In the genomic region with DNA sequence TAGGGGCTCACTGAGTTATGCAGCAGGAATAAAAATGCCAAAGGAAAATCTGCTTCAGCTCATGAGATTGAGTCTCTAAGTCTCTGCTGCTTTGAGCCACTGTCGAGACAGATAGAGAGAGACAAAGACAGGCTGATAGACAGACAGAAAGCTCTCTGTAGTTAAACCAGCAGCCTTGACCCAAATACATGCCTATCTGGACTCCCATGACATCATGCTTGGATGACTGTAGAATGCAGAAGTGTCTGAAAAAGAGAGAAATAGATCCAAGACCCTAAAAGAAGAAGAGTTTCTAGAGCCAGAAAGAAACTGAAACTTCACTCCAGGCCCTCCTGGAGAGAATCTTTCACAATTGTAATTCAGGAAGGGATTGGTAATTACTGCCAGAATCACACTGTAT, we compare ENCODE assay signal across 25 cellular contexts.
A peak's percentile ranks its signal among the peaks of the same experiment; 100 is the strongest.
DNase-seq lines count a peak whose midpoint lies in the region; ATAC-seq and TF ChIP-seq lines count a peak whose summit lies in the region.
"Had no signal": no experiment of that assay in that cellular context is flagged by ENCODE, and none has a peak within 500 bp of the region (broad histone marks: within the 10 kb centered on the region; RNA-seq: fewer than 3 reads in every experiment).

No MANE protein-coding gene starts in this region.

- H2BK15ac ChIP-seq in H9 (ENCODE audit: low read depth, low read length): no peak overlapping the region

- intact Hi-C loops in naive thymus-derived CD4-positive, alpha-beta T cell (cut with micrococcal nuclease): no loop called here

- H3K18ac ChIP-seq in H9 (ENCODE audit: insufficient read length, low read depth, low read length): no peak overlapping the region

- H3K14ac ChIP-seq in H9 (ENCODE audit: insufficient read depth, low read length): no peak overlapping the region

- H3K79me2 ChIP-seq in H9 (ENCODE audit: insufficient read depth, low read length): no peaks in the 10 kb centered on the region
- H3K79me2 ChIP-seq: parathyroid adenoma had no signal

- no peak overlapping the region for H2BK5ac ChIP-seq in H9 (ENCODE audit: insufficient read length, low read length)

- peaks cover 9% of the 10 kb centered on the region for H3K27me3 ChIP-seq in adipocyte (replicated peaks; ENCODE audit: control insufficient read depth, insufficient read depth, low read length)
- no peaks in the 10 kb centered on the region for H3K27me3 ChIP-seq in naive thymus-derived CD4-positive, alpha-beta T cell (ENCODE audit: control insufficient read depth in 2 of 2, insufficient read depth in 2 of 2, low read length in 2 of 2)
- H3K27me3 ChIP-seq in H9 (ENCODE audit: insufficient read depth, low read length): no peaks in the 10 kb centered on the region
- H3K27me3 ChIP-seq: neural progenitor cell had no signal

- POLR2A ChIA-PET in naive thymus-derived CD4-positive, alpha-beta T cell (lab: Charles Lee): interaction anchor here (0.7 kb wide), 1 partner anchor 280 kb away, joined by 3 read pairs; no protein-coding TSS in a partner anchor

- H3K23me2 ChIP-seq in H9 (ENCODE audit: insufficient read length, low read depth, low read length, poor library complexity, severe bottlenecking): no peaks in the 10 kb centered on the region

- H4K91ac ChIP-seq in H9 (ENCODE audit: insufficient read length, low read depth, low read length): no peak overlapping the region

- no peak overlapping the region for H4K5ac ChIP-seq in H9 (ENCODE audit: insufficient read length, low read depth, low read length)

- H3K4me2 ChIP-seq in H9 (ENCODE audit: insufficient read depth, insufficient read length, low read length): no peak overlapping the region
- H3K4me2 ChIP-seq: PC-9 had no signal

- H3K4me1 ChIP-seq in adipocyte (ENCODE audit: control insufficient read depth, insufficient read depth, low read length) (peaks cover 2% of the 10 kb centered on the region), H9 (ENCODE audit: insufficient read depth, low read length) (no peaks in the 10 kb centered on the region; the same call in 1 of the 2 replicates)
- peaks cover 0 to 10% of the 10 kb centered on the region in 2 donors for H3K4me1 ChIP-seq in naive thymus-derived CD4-positive, alpha-beta T cell (ENCODE audit: control insufficient read depth in 2 of 2, insufficient read depth in 2 of 2, low read length in 2 of 2)
- H3K4me1 ChIP-seq: HAP-1, parathyroid adenoma had no signal

- H3K9me3 ChIP-seq in adipocyte (ENCODE audit: control insufficient read depth, low read length): peaks cover 19% of the 10 kb centered on the region
- peaks cover 0 to 10% (median 0%) of the 10 kb centered on the region in 3 experiments for H3K9me3 ChIP-seq in naive thymus-derived CD4-positive, alpha-beta T cell (ENCODE audit: control insufficient read depth in 2 of 3, low read length in 3 of 3)
- H3K9me3 ChIP-seq in H9 (ENCODE audit: control insufficient read depth, low read depth, low read length): peaks cover 4% of the 10 kb centered on the region

- no peak overlapping the region for H3K27ac Mint-ChIP-seq in naive thymus-derived CD4-positive, alpha-beta T cell
- H3K27ac Mint-ChIP-seq in H9: peak overlapping the region in 1 of 3 experiments; percentile 68; a peak in 1 of 7 replicates
- H3K27ac Mint-ChIP-seq: activated CD4-positive, alpha-beta T cell treated with anti-CD3 and anti-CD28 coated beads for 36 hours; activated CD8-positive, alpha-beta T cell treated with anti-CD3 and anti-CD28 coated beads for 36 hours; activated T-helper 17 cell treated with anti-CD3 and anti-CD28 coated beads, Interleukin-2, amount 50 U/mL, for 72 hours; CD8-positive, alpha-beta memory T cell; stimulated activated memory B cell treated with anti-CD40 and anti-IgM and Interleukin-4, amounts not matched to agents 10 μg/mL and 1 μg/mL and 100 μg/mL, for 72 hours; type B pancreatic cell had no signal

- H2AFZ ChIP-seq in H9 (ENCODE audit: low read length): no peak overlapping the region
- H2AFZ ChIP-seq: neural progenitor cell, parathyroid adenoma, PC-9 had no signal

- no peak overlapping the region for H3K27ac ChIP-seq in naive thymus-derived CD4-positive, alpha-beta T cell (ENCODE audit: low read depth, low read length)
- no peak overlapping the region for H3K27ac ChIP-seq in H9 (ENCODE audit: insufficient read length, low read depth, low read length)
- H3K27ac ChIP-seq: neural progenitor cell, parathyroid adenoma, PC-9, VCaP had no signal

- no peak overlapping the region for H2BK120ac ChIP-seq in H9 (ENCODE audit: low read depth, low read length, poor library complexity, severe bottlenecking)

- H3K36me3 Mint-ChIP-seq in naive thymus-derived CD4-positive, alpha-beta T cell: peaks cover 9 to 25% (median 12%) of the 10 kb centered on the region in 5 donors
- peaks cover 5 to 21% (median 7%) of the 10 kb centered on the region in 3 experiments for H3K36me3 Mint-ChIP-seq in H9 (ENCODE audit: insufficient read depth in 1 of 3, low read depth in 3 of 3)
- H3K36me3 Mint-ChIP-seq: neural progenitor cell; stimulated activated memory B cell treated with anti-CD40 and anti-IgM and Interleukin-4, amounts not matched to agents 10 μg/mL and 1 μg/mL and 100 μg/mL, for 72 hours; type B pancreatic cell had no signal

- no peak overlapping the region for H3K4me3 Mint-ChIP-seq in naive thymus-derived CD4-positive, alpha-beta T cell
- H3K4me3 Mint-ChIP-seq in H9: no peak overlapping the region
- H3K4me3 Mint-ChIP-seq: activated CD4-positive, alpha-beta T cell treated with anti-CD3 and anti-CD28 coated beads for 36 hours; activated CD8-positive, alpha-beta T cell treated with anti-CD3 and anti-CD28 coated beads for 36 hours; activated T-helper 17 cell treated with anti-CD3 and anti-CD28 coated beads, Interleukin-2, amount 50 U/mL, for 72 hours; CD8-positive, alpha-beta memory T cell; neural progenitor cell; stimulated activated memory B cell treated with anti-CD40 and anti-IgM and Interleukin-4, amounts not matched to agents 10 μg/mL and 1 μg/mL and 100 μg/mL, for 72 hours; type B pancreatic cell had no signal

- CTCF ChIA-PET in naive thymus-derived CD4-positive, alpha-beta T cell (lab: Charles Lee): no interaction called here

- H2AK5ac ChIP-seq in H9 (ENCODE audit: insufficient read length, low read length): no peak overlapping the region

- H3K4ac ChIP-seq in H9 (ENCODE audit: low read depth, low read length): no peak overlapping the region

- in situ Hi-C loops in GM13976 (cut with MboI; ENCODE audit: low sequenced_read_pairs, unreplicated experiment): no loop called here

- no peak overlapping the region for H2BK12ac ChIP-seq in H9 (ENCODE audit: insufficient read length, low read depth, low read length)

- H3K23ac ChIP-seq in H9 (ENCODE audit: insufficient read length, low read depth, low read length): no peak overlapping the region

- no peak for TF ChIP-seq CTCF in GM13976 (IDR thresholded peaks at IDR 0.05; ENCODE audit: borderline replicate concordance, control extremely low read depth, extremely low read depth, insufficient read depth, missing control alignments)
- no peak for TF ChIP-seq CTCF in H9 (conservative IDR thresholded peaks at IDR 0.05)

- H2BK20ac ChIP-seq in H9 (ENCODE audit: low read depth, low read length, poor library complexity, severe bottlenecking): no peak overlapping the region

- H3K9me3 Mint-ChIP-seq in naive thymus-derived CD4-positive, alpha-beta T cell: peaks cover 5 to 39% (median 21%) of the 10 kb centered on the region in 11 donors
- H3K9me3 Mint-ChIP-seq in H9: peaks cover 22 to 24% of the 10 kb centered on the region in 2 experiments

- H3T11ph ChIP-seq in H9 (ENCODE audit: low read length): no peak overlapping the region

- H3K56ac ChIP-seq in H9 (ENCODE audit: insufficient read length, low read depth, low read length): no peak overlapping the region

- H3K4me3 ChIP-seq in adipocyte (ENCODE audit: low read length): no peak overlapping the region
- no peak overlapping the region for H3K4me3 ChIP-seq in naive thymus-derived CD4-positive, alpha-beta T cell (ENCODE audit: low read length)
- H3K4me3 ChIP-seq: HAP-1, neural progenitor cell, PC-9, skin epidermis had no signal

- peaks cover 3 to 30% (median 13%) of the 10 kb centered on the region in 7 donors for H3K4me1 Mint-ChIP-seq in naive thymus-derived CD4-positive, alpha-beta T cell
- peaks cover 5 to 11% of the 10 kb centered on the region in 2 experiments; a peak in 2 of 4 replicates for H3K4me1 Mint-ChIP-seq in H9
- H3K4me1 Mint-ChIP-seq: stimulated activated memory B cell treated with anti-CD40 and anti-IgM and Interleukin-4, amounts not matched to agents 10 μg/mL and 1 μg/mL and 100 μg/mL, for 72 hours had no signal

- no peak overlapping the region for H3K9ac ChIP-seq in adipocyte (ENCODE audit: low read length)
- no peak overlapping the region for H3K9ac ChIP-seq in H9 (ENCODE audit: extremely low read depth, insufficient read length, low read length)
- H3K9ac ChIP-seq: neural progenitor cell, parathyroid adenoma had no signal

- no peaks in the 10 kb centered on the region for H3K36me3 ChIP-seq in adipocyte (ENCODE audit: control insufficient read depth, insufficient read depth, low read length, severe bottlenecking)
- H3K36me3 ChIP-seq in naive thymus-derived CD4-positive, alpha-beta T cell (ENCODE audit: control insufficient read depth in 2 of 3, insufficient read depth in 3 of 3, low read length in 3 of 3): no peaks in the 10 kb centered on the region
- H3K36me3 ChIP-seq: HAP-1 had no signal

- peaks cover 0 to 2% (median 0%) of the 10 kb centered on the region in 5 donors for H3K27me3 Mint-ChIP-seq in naive thymus-derived CD4-positive, alpha-beta T cell
- peaks cover 1% of the 10 kb centered on the region for H3K27me3 Mint-ChIP-seq in H9 (ENCODE audit: low read depth)
- H3K27me3 Mint-ChIP-seq: activated CD4-positive, alpha-beta T cell treated with anti-CD3 and anti-CD28 coated beads for 36 hours; activated T-helper 17 cell treated with anti-CD3 and anti-CD28 coated beads, Interleukin-2, amount 50 U/mL, for 72 hours; type B pancreatic cell had no signal

- no CpG with 5 or more reads among the region's 1 CpG for WGBS in H9 (ENCODE audit: extremely low coverage, insufficient read length, low lambda C conversion rate)

- no peaks in the 10 kb centered on the region for H3K79me1 ChIP-seq in H9 (ENCODE audit: insufficient read depth, low read depth, low read length, poor library complexity, severe bottlenecking)

- H4K8ac ChIP-seq in H9 (replicated peaks; ENCODE audit: insufficient read length, low read depth, low read length): no peak overlapping the region

- ATAC-seq in naive thymus-derived CD4-positive, alpha-beta T cell: peak; percentile 18
- no peak for ATAC-seq in HG02852 (IDR thresholded peaks at IDR 0.05; ENCODE audit: unreplicated experiment)
- ATAC-seq: activated CD4-positive, alpha-beta T cell treated with anti-CD3 and anti-CD28 coated beads for 36 hours; activated CD8-positive, alpha-beta T cell treated with anti-CD3 and anti-CD28 coated beads for 36 hours; activated T-helper 17 cell treated with anti-CD3 and anti-CD28 coated beads, Interleukin-2, amount 50 U/mL, for 72 hours; stimulated activated memory B cell treated with anti-CD40 and anti-IgM and Interleukin-4, amounts not matched to agents 10 μg/mL and 1 μg/mL and 100 μg/mL, for 72 hours had no signal

- DNase-seq in CD1c-positive myeloid dendritic cell (ENCODE audit: extremely low spot score) (peak; percentile 14), NOMO-1 (lab: John Stamatoyannopoulos, UW; ENCODE audit: unreplicated experiment in 2 of 2) (peak; percentile 46 to 95), adipocyte (ENCODE audit: low read depth) (peak; percentile 33), GM13976 (ENCODE audit: low spot score) (no peak), activated gamma-delta T cell (lab: John Stamatoyannopoulos, UW) (no peak), H9 (no peak)
- no peak for DNase-seq in naive thymus-derived CD4-positive, alpha-beta T cell
- DNase-seq: activated CD4-positive, alpha-beta T cell treated with anti-CD3 and anti-CD28 coated beads for 36 hours; activated CD8-positive, alpha-beta memory T cell treated with anti-CD3 and anti-CD28 coated beads, Interleukin-2, amount 50 U/mL, for 48 hours; activated CD8-positive, alpha-beta T cell treated with anti-CD3 and anti-CD28 coated beads for 36 hours; activated naive CD4-positive, alpha-beta T cell treated with anti-CD3 and anti-CD28 coated beads, Interleukin-2, amount 50 U/mL, for 16 hours; CD8-positive, alpha-beta memory T cell; DMS 273 treated with DMSO at 0.1 percent for 48 hours; NCI-H146; PC-9; retina had no signal

- no peaks in the 10 kb centered on the region for H4K20me1 ChIP-seq in H9 (ENCODE audit: control insufficient read depth, insufficient read depth, insufficient read length)

Comparison
In these comparisons a context has a peak if more than half of its experiments do, and no peak if none do; other contexts are left out.
1. DNase-seq: peak in CD1c-positive myeloid dendritic cell (single experiment), NOMO-1 (2 of 2) and adipocyte (single experiment); none in naive thymus-derived CD4-positive, alpha-beta T cell (0 of 9), GM13976 (single experiment), activated gamma-delta T cell (single experiment) and H9 (single experiment).